Comparison of ENCODE assay signal across 18 cellular contexts in genomic region chr2:124626993-124627392, GRCh38.
DNase-seq lines count a peak whose midpoint lies in the region; TF ChIP-seq lines count a peak whose summit lies in the region.
"Had no signal": no experiment of that assay in that cellular context is flagged by ENCODE, and none has a peak within 500 bp of the region (broad histone marks: within the 10 kb centered on the region; RNA-seq: fewer than 3 reads in every experiment).

No MANE protein-coding gene starts in this region.

- peaks cover 11% of the 10 kb centered on the region for H3K4me1 ChIP-seq in endodermal cell (ENCODE audit: control insufficient read depth, insufficient read depth, low read length)
- H3K4me1 ChIP-seq: A549; BLaER1 treated with 17β-estradiol and CSF1 and Interleukin-3, amounts not matched to agents 10 nM and 100 nM; Caco-2 had no signal

- peaks cover 22% of the 10 kb centered on the region for H3K4me1 Mint-ChIP-seq in endodermal cell
- H3K4me1 Mint-ChIP-seq in progenitor cell of endocrine pancreas (ENCODE audit: low read depth): peaks cover 22% of the 10 kb centered on the region
- H3K4me1 Mint-ChIP-seq: B cell had no signal

- H3K36me3 ChIP-seq in endodermal cell (ENCODE audit: control insufficient read depth, insufficient read depth, low read length): no peaks in the 10 kb centered on the region
- H3K36me3 ChIP-seq: BLaER1 treated with 17β-estradiol and CSF1 and Interleukin-3, amounts not matched to agents 10 nM and 100 nM had no signal

- no peak overlapping the region for H3K4me3 Mint-ChIP-seq in endodermal cell
- no peak overlapping the region for H3K4me3 Mint-ChIP-seq in progenitor cell of endocrine pancreas (ENCODE audit: low read depth)
- H3K4me3 Mint-ChIP-seq: B cell; CD4-positive, alpha-beta T cell; CD8-positive, alpha-beta T cell had no signal

- H3K27ac ChIP-seq in endodermal cell (ENCODE audit: low read depth, low read length): no peak overlapping the region
- H3K27ac ChIP-seq: 22Rv1; A549; BLaER1 treated with 17β-estradiol and CSF1 and Interleukin-3, amounts not matched to agents 10 nM and 100 nM; C4-2B had no signal

- H3K9ac ChIP-seq in endodermal cell (ENCODE audit: extremely low read depth, low read length, poor library complexity, severe bottlenecking): no peak overlapping the region
- H3K9ac ChIP-seq: BLaER1 treated with 17β-estradiol and CSF1 and Interleukin-3, amounts not matched to agents 10 nM and 100 nM had no signal

- H3K27me3 Mint-ChIP-seq in endodermal cell (ENCODE audit: insufficient read depth) (no peaks in the 10 kb centered on the region), progenitor cell of endocrine pancreas (no peaks in the 10 kb centered on the region)
- H3K27me3 Mint-ChIP-seq: B cell; CD4-positive, alpha-beta T cell had no signal

- peak; percentile 8 for DNase-seq in NCI-H82 (lab: John Stamatoyannopoulos, UW)
- no peak for DNase-seq in NCI-H82 treated with DMSO at 0.1 percent for 48 hours (lab: John Stamatoyannopoulos, UW; ENCODE audit: unreplicated experiment)
- DNase-seq in endodermal cell: peak; percentile 64
- DNase-seq in progenitor cell of endocrine pancreas (ENCODE audit: low spot score, unreplicated experiment): no peak
- DNase-seq in NCI-H146 (lab: John Stamatoyannopoulos, UW): no peak
- no peak for DNase-seq in NCI-H774 (lab: John Stamatoyannopoulos, UW)
- DNase-seq: AML-193; Caco-2; Calu3; CD4-positive, alpha-beta T cell; CD8-positive, alpha-beta T cell; DMS79 treated with DMSO at 0.1 percent for 48 hours; GF-D8 had no signal

- WGBS in endodermal cell (ENCODE audit: insufficient coverage in 1 of 2, insufficient read length in 1 of 2), 2 experiments: 83% methylated on average over 5 of the region's 5 CpGs; no CpG with 5 or more reads in 1 of the 2 experiments

- peaks cover 3% of the 10 kb centered on the region for H3K9me3 Mint-ChIP-seq in endodermal cell
- peaks cover 32% of the 10 kb centered on the region for H3K9me3 Mint-ChIP-seq in progenitor cell of endocrine pancreas (ENCODE audit: low read depth)
- H3K9me3 Mint-ChIP-seq: CD4-positive, alpha-beta T cell had no signal

- H3K4me3 ChIP-seq in endodermal cell (ENCODE audit: low read length): no peak overlapping the region
- H3K4me3 ChIP-seq: A549; BLaER1 treated with 17β-estradiol and CSF1 and Interleukin-3, amounts not matched to agents 10 nM and 100 nM had no signal

- H3K27me3 ChIP-seq in endodermal cell (ENCODE audit: control insufficient read depth, insufficient read depth, low read length, poor library complexity, severe bottlenecking): no peaks in the 10 kb centered on the region
- H3K27me3 ChIP-seq: BLaER1 treated with 17β-estradiol and CSF1 and Interleukin-3, amounts not matched to agents 10 nM and 100 nM had no signal

- TF ChIP-seq CTCF in endodermal cell (conservative IDR thresholded peaks at IDR 0.05): peak; percentile 22
- no peak for TF ChIP-seq CTCF in progenitor cell of endocrine pancreas (IDR thresholded peaks at IDR 0.05; ENCODE audit: unreplicated experiment)

- no peaks in the 10 kb centered on the region for H3K36me3 Mint-ChIP-seq in endodermal cell (ENCODE audit: low read depth)
- H3K36me3 Mint-ChIP-seq in progenitor cell of endocrine pancreas (ENCODE audit: insufficient read depth): peaks cover 14% of the 10 kb centered on the region
- H3K36me3 Mint-ChIP-seq: CD8-positive, alpha-beta T cell had no signal

- no peak overlapping the region for H3K27ac Mint-ChIP-seq in endodermal cell
- H3K27ac Mint-ChIP-seq in progenitor cell of endocrine pancreas: peak overlapping the region; percentile 45
- H3K27ac Mint-ChIP-seq: B cell; CD4-positive, alpha-beta T cell; CD8-positive, alpha-beta T cell had no signal

- no peaks in the 10 kb centered on the region for H3K9me3 ChIP-seq in endodermal cell (ENCODE audit: control insufficient read depth, low read length)
- H3K9me3 ChIP-seq: A549; BLaER1 treated with 17β-estradiol and CSF1 and Interleukin-3, amounts not matched to agents 10 nM and 100 nM; Caco-2 had no signal

Comparison
In these comparisons a context has a peak if more than half of its experiments do, and no peak if none do; other contexts are left out.
1. DNase-seq: peak in NCI-H82 (single experiment) and endodermal cell (single experiment); none in NCI-H82 treated with DMSO at 0.1 percent for 48 hours (single experiment), progenitor cell of endocrine pancreas (single experiment), NCI-H146 (single experiment) and NCI-H774 (single experiment).